ENCODE assay signal across 8 cellular contexts in genomic region chr3:185585862-185586643, GRCh38. TPM values are rescaled to one million over a fixed set of nuclear protein-coding genes. Genes with fewer than 3 reads are reported as not detected.
A peak's percentile ranks its signal among the peaks of the same experiment; 100 is the strongest.
DNase-seq lines count a peak whose midpoint lies in the region; ATAC-seq and TF ChIP-seq lines count a peak whose summit lies in the region.

TSS of gene SENP2 (plus strand) at chr3:185586295. CDS start at chr3:185586414, 119 bp downstream.

- intact Hi-C loops in T-helper 1 cell treated with Interleukin-12 subunit alpha and Interleukin-12 subunit beta and Interleukin-4 antibody, amounts not matched to agents 30 ng/mL and 1 ng/mL, for 36 hours (cut with micrococcal nuclease), result loop anchor here (1.0 to 10.0 kb wide), 15 partner anchors 11 to 1549 kb away; partner anchors contain the start of genes AP2M1, EIF4A2, ETV5 and PSMD2
- intact Hi-C loops in heart left ventricle (cut with DNase I), result loop anchor here in 1 of 10 donors (2.0 kb wide), 1 partner anchor 87 kb away; the partner anchor contains the start of gene TMEM41A

- H3K27me3 ChIP-seq in heart left ventricle, result no peaks in the 10 kb centered on the region

- H3K27me3 Mint-ChIP-seq in type B pancreatic cell, result peaks cover 13% of the 10 kb centered on the region

- in situ Hi-C loops in GM13976 (cut with MboI; ENCODE audit: low sequenced_read_pairs, unreplicated experiment), result no loop called here

- H3K4me1 Mint-ChIP-seq in type B pancreatic cell (ENCODE audit: unreplicated experiment), result peaks cover 18% of the 10 kb centered on the region

- no peaks in the 10 kb centered on the region for H3K36me3 Mint-ChIP-seq in type B pancreatic cell

- TF ChIP-seq CTCF in GM13976 (IDR thresholded peaks at IDR 0.05; ENCODE audit: borderline replicate concordance, control extremely low read depth, extremely low read depth, insufficient read depth, missing control alignments), result no peak
- TF ChIP-seq CTCF in heart left ventricle (IDR thresholded peaks at IDR 0.05), result no peak
- no peak for TF ChIP-seq CTCF in type B pancreatic cell (conservative IDR thresholded peaks at IDR 0.05)

- H3K9me3 Mint-ChIP-seq in type B pancreatic cell, result no peaks in the 10 kb centered on the region

- 0% methylated on average over 14 to 62 of the region's 62 CpGs for WGBS in heart left ventricle, 4 donors

- H3K27ac Mint-ChIP-seq in type B pancreatic cell, result peak within 1 kb of the TSS; percentile 97

- H3K27ac ChIP-seq in heart left ventricle, result peak within 1 kb of the TSS; percentile 82 to 99 (median 92)

- DNase-seq in GM13976 (ENCODE audit: low spot score), result peak; percentile 98
- DNase-seq in NCI-H146 treated with DMSO at 0.1 percent for 48 hours (lab: John Stamatoyannopoulos, UW; ENCODE audit: unreplicated experiment), result peak; percentile 99
- DNase-seq in amniotic epithelial cell (ENCODE audit: low read depth), result peak; percentile 97
- DNase-seq in heart left ventricle, result peak; percentile 99
- peak; percentile 100 for DNase-seq in pons (ENCODE audit: low spot score)
- peak; percentile 100 for DNase-seq in type B pancreatic cell (ENCODE audit: extremely low spot score, unreplicated experiment)

- ATAC-seq in HG02870 (IDR thresholded peaks at IDR 0.05; ENCODE audit: unreplicated experiment) (peak; percentile 95), heart left ventricle (peak; percentile 98 to 99 (median 98))

- H3K4me3 ChIP-seq in heart left ventricle, result peak within 1 kb of the TSS; percentile 64 to 99 (median 84)

- no peaks in the 10 kb centered on the region for H3K9me3 ChIP-seq in heart left ventricle

- peak; percentile 20 to 78 for TF ChIP-seq POLR2A in heart left ventricle (IDR thresholded peaks at IDR 0.05)

- peaks cover 0 to 38% (median 24%) of the 10 kb centered on the region in 12 donors for H3K4me1 ChIP-seq in heart left ventricle

- H3K4me3 Mint-ChIP-seq in type B pancreatic cell, result peak within 1 kb of the TSS; percentile 94

- peaks cover 0 to 13% (median 7%) of the 10 kb centered on the region in 9 donors for H3K36me3 ChIP-seq in heart left ventricle

RNA-seq across cellular contexts. Expression of gene SENP2, which starts in this region (rescaled TPM):
- 33.4 and 34.3 TPM in 2 replicates for total RNA-seq in T-helper 1 cell treated with Interleukin-12 subunit alpha and Interleukin-12 subunit beta and Interleukin-4 antibody, amounts not matched to agents 30 ng/mL and 1 ng/mL, for 36 hours
- total RNA-seq in heart left ventricle (10 to 100 TPM; 19.3 to 42.4 (median 33.1) TPM), type B pancreatic cell (ENCODE audit: low replicate concordance) (46.4 and 47.5 TPM in 2 replicates)
- 10 to 100 TPM in 1 of 2 donors, 1 to 10 TPM in 1; 7.7 to 25.9 TPM for polyA plus RNA-seq in heart left ventricle

Comparison
In these comparisons a context has a peak if more than half of its experiments do, and no peak if none do; other contexts are left out.
1. Peak in every context shown above with its lines: DNase-seq, ATAC-seq, H3K4me3 ChIP-seq and H3K27ac ChIP-seq.